27 cellular contexts compared by ENCODE assay signal in the genomic region with DNA sequence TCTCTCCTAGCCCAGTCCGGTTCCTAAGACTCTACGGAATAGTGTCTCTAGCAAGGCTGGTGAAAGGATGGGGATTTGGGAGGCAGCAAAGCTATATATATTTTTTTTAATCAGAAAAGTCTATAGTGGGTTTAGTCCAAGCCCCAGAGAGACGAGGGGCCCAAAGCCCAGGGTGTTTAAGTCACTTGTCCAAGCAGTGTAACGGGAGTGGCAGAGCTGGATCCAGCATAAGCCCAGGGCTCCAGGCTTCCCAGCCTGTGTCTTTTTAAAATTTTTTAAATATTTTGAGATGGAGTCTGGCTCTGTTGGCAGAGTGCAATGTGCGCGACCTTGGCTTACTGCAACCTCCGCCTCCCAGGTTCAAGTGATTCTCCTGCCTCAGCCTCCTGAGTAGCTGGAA. TPM values are rescaled to one million over a fixed set of nuclear protein-coding genes. Genes with fewer than 3 reads are reported as not detected.
"Had no signal": no experiment of that assay in that cellular context is flagged by ENCODE, and none has a peak within 500 bp of the region (broad histone marks: within the 10 kb centered on the region; RNA-seq: fewer than 3 reads in every experiment).

No MANE protein-coding gene starts in this region.

- H3K9me3 Mint-ChIP-seq: activated CD8-positive, alpha-beta T cell treated with anti-CD3 and anti-CD28 coated beads for 36 hours; activated naive CD4-positive, alpha-beta T cell treated with anti-CD3 and anti-CD28 coated beads, Interleukin-2, amount 50 U/mL, for 24 hours; activated naive CD8-positive, alpha-beta T cell treated with anti-CD3 and anti-CD28 coated beads, Interleukin-2, amount 50 U/mL, for 24 hours; activated T-cell treated with anti-CD3 and anti-CD28 coated beads, Interleukin-2, amount 50 U/mL, for 72 hours; activated T-helper 2 cell treated with anti-CD3 and anti-CD28 coated beads, Interferon-gamma antibody, Interleukin-2, Interleukin-4, amounts not matched to agents 10 μg/mL and 5 μg/mL and 100 μg/mL, durations not matched to agents 14 hours and 24 hours and 36 hours; T-helper 2 cell treated with Interferon-gamma antibody and Interleukin-4, amounts not matched to agents 5 μg/mL and 100 μg/mL, for 36 hours had no signal

- H3K36me3 Mint-ChIP-seq: activated naive CD4-positive, alpha-beta T cell treated with anti-CD3 and anti-CD28 coated beads, Interleukin-2, amount 50 U/mL, for 24 hours had no signal

- H3K27ac ChIP-seq: ascending aorta, body of pancreas, Peyer's patch, RWPE1 had no signal

- H3K27ac Mint-ChIP-seq: activated CD8-positive, alpha-beta T cell treated with anti-CD3 and anti-CD28 coated beads for 36 hours; activated naive CD4-positive, alpha-beta T cell treated with anti-CD3 and anti-CD28 coated beads, Interleukin-2, amount 50 U/mL, for 24 hours; activated naive CD8-positive, alpha-beta T cell treated with anti-CD3 and anti-CD28 coated beads, Interleukin-2, amount 50 U/mL, for 24 hours; activated T-cell treated with anti-CD3 and anti-CD28 coated beads, Interleukin-2, amount 50 U/mL, for 72 hours; activated T-helper 2 cell treated with anti-CD3 and anti-CD28 coated beads, Interferon-gamma antibody, Interleukin-2, Interleukin-4, amounts not matched to agents 10 μg/mL and 5 μg/mL and 100 μg/mL, durations not matched to agents 14 hours and 24 hours and 36 hours; T-helper 2 cell treated with Interferon-gamma antibody and Interleukin-4, amounts not matched to agents 5 μg/mL and 100 μg/mL, for 36 hours had no signal

- H3K4me2 ChIP-seq: SK-N-SH had no signal

- H3K9ac ChIP-seq: SK-N-SH had no signal

- H3K27me3 ChIP-seq: ascending aorta, MG63, Peyer's patch, SJCRH30 had no signal

- ATAC-seq: activated CD4-positive, CD25-positive, alpha-beta regulatory T cell treated with anti-CD3 and anti-CD28 coated beads, Interleukin-2, amount 50 U/mL, for 24 hours; activated CD8-positive, alpha-beta T cell treated with anti-CD3 and anti-CD28 coated beads for 36 hours; activated naive CD8-positive, alpha-beta T cell treated with anti-CD3 and anti-CD28 coated beads, Interleukin-2, amount 50 U/mL, for 24 hours; activated T-cell treated with anti-CD3 and anti-CD28 coated beads, Interleukin-2, amount 50 U/mL, for 72 hours; body of pancreas had no signal

- H3K36me3 ChIP-seq: ascending aorta, MG63, Peyer's patch, SJCRH30 had no signal

- H3K9me3 ChIP-seq: ascending aorta, body of pancreas, MG63, Peyer's patch, SJCRH30, SK-N-SH had no signal

- H3K4me1 ChIP-seq: ascending aorta, body of pancreas, Peyer's patch had no signal

- H3K4me3 ChIP-seq: ascending aorta, body of pancreas, MG63, Peyer's patch had no signal

- DNase-seq: activated CD4-positive, alpha-beta T cell treated with anti-CD3 and anti-CD28 coated beads for 4 hours; activated CD8-positive, alpha-beta memory T cell treated with anti-CD3 and anti-CD28 coated beads, Interleukin-2, amount 50 U/mL, for 4 hours; activated CD8-positive, alpha-beta T cell treated with anti-CD3 and anti-CD28 coated beads for 36 hours; activated naive CD4-positive, alpha-beta T cell; activated naive CD8-positive, alpha-beta T cell treated with anti-CD3 and anti-CD28 coated beads, Interleukin-2, amount 50 U/mL, for 24 hours; activated T-cell treated with anti-CD3 and anti-CD28 coated beads, Interleukin-2, amount 50 U/mL, for 72 hours; amniotic stem cell; body of pancreas; MG63; MV-4-11; NCI-H1105; NCI-H1436; NCI-H1694 treated with DMSO at 0.1 percent for 48 hours; NCI-H2029 treated with DMSO at 0.1 percent for 48 hours; NCI-H524; Peyer's patch; Right ventricle myocardium superior; SK-N-SH had no signal

RNA-seq across cellular contexts. Expression of a gene that starts 6.8 kb away (rescaled TPM):
- total RNA-seq: activated CD8-positive, alpha-beta T cell treated with anti-CD3 and anti-CD28 coated beads for 36 hours; activated T-helper 2 cell treated with anti-CD3 and anti-CD28 coated beads, Interferon-gamma antibody, Interleukin-2, Interleukin-4, amounts not matched to agents 10 μg/mL and 5 μg/mL and 100 μg/mL, durations not matched to agents 14 hours and 24 hours and 36 hours; ascending aorta; body of pancreas; bronchial epithelial cell; SJCRH30; T-helper 1 cell treated with Interleukin-12 subunit alpha and Interleukin-12 subunit beta and Interleukin-4 antibody, amounts not matched to agents 30 ng/mL and 1 ng/mL, for 36 hours had no signal
